Comparison of ENCODE assay signal across 8 cellular contexts in the genomic region with DNA sequence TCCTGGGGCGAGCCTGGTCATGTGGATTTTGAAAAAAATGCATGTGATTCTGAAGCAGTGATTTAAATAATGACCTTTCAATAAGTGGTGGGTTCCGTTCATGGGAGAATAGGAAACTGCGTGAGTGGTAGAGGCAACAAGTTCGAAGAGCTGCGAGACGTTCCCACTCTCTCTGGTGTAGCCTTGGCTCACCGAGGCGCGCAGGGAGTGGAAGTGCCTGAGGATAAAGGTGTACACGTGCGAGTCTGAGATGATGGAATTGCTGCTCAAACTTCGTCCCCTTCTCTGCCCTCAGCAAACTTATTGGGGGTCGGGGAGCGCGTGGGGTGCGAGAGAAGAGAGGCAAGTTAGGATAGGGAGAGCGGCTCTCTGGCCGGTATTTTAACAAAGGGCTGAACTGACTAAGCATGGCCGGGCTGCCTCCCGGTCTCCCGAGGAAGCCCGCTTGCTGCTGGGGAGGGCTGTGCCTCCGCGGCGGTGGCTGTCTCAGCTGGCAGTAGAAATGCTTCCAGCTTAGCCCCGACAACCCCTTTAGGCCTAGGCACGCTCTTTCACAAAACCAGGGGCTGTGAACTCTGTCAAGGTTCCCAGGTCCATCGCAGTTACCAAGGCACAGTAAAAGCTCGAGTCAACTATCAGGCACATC. TPM values are rescaled to one million over a fixed set of nuclear protein-coding genes. Genes with fewer than 3 reads are reported as not detected.
DNase-seq lines count a peak whose midpoint lies in the region; ATAC-seq and TF ChIP-seq lines count a peak whose summit lies in the region.

No MANE protein-coding gene starts in this region.

- H3K27ac ChIP-seq in 22Rv1 (peak overlapping the region; percentile 87), PC-9 (peak overlapping the region; percentile 89)

- TF ChIP-seq CTCF in 22Rv1 (IDR thresholded peaks at IDR 0.05) (no peak), PC-9 (conservative IDR thresholded peaks at IDR 0.05) (no peak)

- ATAC-seq in GM18502 (IDR thresholded peaks at IDR 0.05; ENCODE audit: poor library complexity, unreplicated experiment) (peak; percentile 22), HG02884 (IDR thresholded peaks at IDR 0.05; ENCODE audit: unreplicated experiment) (peak; percentile 15), Right ventricle myocardium superior (ENCODE audit: poor library complexity) (peak; percentile 45)

- H3K9me3 ChIP-seq in PC-9 (ENCODE audit: insufficient read depth, low read depth) = no peaks in the 10 kb centered on the region

- peaks cover 30% of the 10 kb centered on the region for H3K4me1 ChIP-seq in PC-9 (replicated peaks; ENCODE audit: insufficient read depth)

- BruUV-seq in PC-9 (replicated peaks; lab: Mats Ljungman, UMichigan) = TSS peak; percentile 98

- peak overlapping the region; percentile 89 for H2AFZ ChIP-seq in PC-9

- no peak for DNase-seq in PC-9
- peak; percentile 46 for DNase-seq in activated naive CD4-positive, alpha-beta T cell treated with Interleukin-2 at 50 U/mL for 16 hours
- DNase-seq in Right ventricle myocardium superior = peak; percentile 52
- DNase-seq in posterior cingulate gyrus = peak in 7 of 10 donors; percentile 13 to 88 (median 29)
- no peak for DNase-seq in SKM-1 treated with dmso at 0.1 percent for 144 hours (lab: John Stamatoyannopoulos, UW; ENCODE audit: unreplicated experiment)

- peaks cover 48% of the 10 kb centered on the region for H3K79me2 ChIP-seq in PC-9 (ENCODE audit: low read depth)

- peak overlapping the region; percentile 88 for H3K4me2 ChIP-seq in PC-9

- CTCF ChIA-PET in PC-9 (lab: Charles Lee) = no interaction called here

- intact Hi-C loops in PC-9 (cut with micrococcal nuclease; ENCODE audit: unreplicated experiment) = loop anchor here (1.0 to 5.0 kb wide), 4 partner anchors 22 to 844 kb away; a partner anchor contains a TSS
- intact Hi-C loops in Right ventricle myocardium superior (cut with DNase I) = no loop called here
- intact Hi-C loops in posterior cingulate gyrus (cut with DNase I) = loop anchor here (1.0 to 10.0 kb wide), 4 partner anchors 22 to 637 kb away; a partner anchor contains a TSS

- H3K27me3 ChIP-seq in PC-9 (ENCODE audit: insufficient read depth, low read depth) = no peaks in the 10 kb centered on the region

- peaks cover 14% of the 10 kb centered on the region; the same call in 1 of the 2 replicates for H3F3A ChIP-seq in PC-9 (ENCODE audit: insufficient read depth, low read depth)

- POLR2A ChIA-PET in PC-9 (lab: Charles Lee; ENCODE audit: unreplicated experiment) = interaction anchor here (0.7 to 1.3 kb wide), 6 partner anchors 11 to 638 kb away, joined by 3 to 14 read pairs (median 6); a partner anchor contains a TSS

- no peaks in the 10 kb centered on the region; the same call in 1 of the 2 replicates for H3K36me3 ChIP-seq in PC-9 (ENCODE audit: low read depth)

- H3K9me2 ChIP-seq in PC-9 (ENCODE audit: insufficient read depth) = no peaks in the 10 kb centered on the region

- H4K20me1 ChIP-seq in PC-9 (ENCODE audit: insufficient read depth) = peaks cover 5% of the 10 kb centered on the region; the same call in 1 of the 2 replicates

- peak overlapping the region; percentile 80 for H3K4me3 ChIP-seq in PC-9

RNA-seq across cellular contexts. Expression of a gene that starts 0.9 kb away (rescaled TPM):
- total RNA-seq in PC-9 (2021) (86.1 and 113 TPM in 2 replicates), Right ventricle myocardium superior (54.0 TPM)

RNA-seq across cellular contexts. Expression of a gene that starts 22.5 kb away (rescaled TPM):
- total RNA-seq in PC-9 (2021) = 69.7 and 88.2 TPM in 2 replicates
- 53.0 TPM for total RNA-seq in Right ventricle myocardium superior

RNA-seq across cellular contexts. Expression of a gene that starts 33.2 kb away (rescaled TPM):
- total RNA-seq in PC-9 (2021) (36.5 and 39.8 TPM in 2 replicates), Right ventricle myocardium superior (0.83 TPM)

Comparison
In these comparisons a context has a peak if more than half of its experiments do, and no peak if none do; other contexts are left out.
1. DNase-seq: peak in activated naive CD4-positive, alpha-beta T cell treated with Interleukin-2 at 50 U/mL for 16 hours (single experiment), Right ventricle myocardium superior (single experiment) and posterior cingulate gyrus (7 of 10); none in PC-9 (0 of 2) and SKM-1 treated with dmso at 0.1 percent for 144 hours (single experiment).
2. RNA of a gene that starts 33.2 kb away (total RNA-seq): 36.5 to 39.8 TPM in PC-9; 0.83 TPM in Right ventricle myocardium superior (single experiment); every median in the first group is over 10 times any median in the second.
3. Peak in every context shown above with its lines, with median percentiles within 50 percentile points of each other: ATAC-seq.